Comparison of ENCODE assay signal across 11 cellular contexts in the genomic region with DNA sequence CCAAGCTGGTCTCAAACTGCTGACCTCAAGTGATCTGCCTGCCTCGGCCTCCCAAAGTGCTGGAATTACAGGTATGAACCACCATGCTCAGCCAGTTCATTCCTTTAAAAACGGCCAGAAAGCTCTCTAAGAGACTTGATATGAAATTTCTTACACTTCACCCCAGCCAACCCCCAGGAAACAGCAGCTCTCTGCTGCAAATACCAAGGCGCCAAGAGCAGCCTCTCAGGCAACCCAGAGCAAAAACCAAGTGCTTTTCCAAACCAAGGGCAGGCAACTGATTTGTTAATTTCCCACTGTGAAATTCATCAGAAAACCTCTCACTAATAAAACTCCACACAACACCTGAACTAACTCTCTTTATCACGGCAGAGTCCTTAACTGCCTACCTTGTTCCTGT. TPM values are rescaled to one million over a fixed set of nuclear protein-coding genes. Genes with fewer than 3 reads are reported as not detected.
A peak's percentile ranks its signal among the peaks of the same experiment; 100 is the strongest.
DNase-seq lines count a peak whose midpoint lies in the region; ATAC-seq and TF ChIP-seq lines count a peak whose summit lies in the region.
"Had no signal": no experiment of that assay in that cellular context is flagged by ENCODE, and none has a peak within 500 bp of the region (broad histone marks: within the 10 kb centered on the region; RNA-seq: fewer than 3 reads in every experiment).

No MANE protein-coding gene starts in this region.

- ATAC-seq in PC-3: no peak

- H3K27me3 Mint-ChIP-seq in endodermal cell (ENCODE audit: insufficient read depth) (no peaks in the 10 kb centered on the region), progenitor cell of endocrine pancreas (no peaks in the 10 kb centered on the region)

- CTCF ChIA-PET in PC-3 (lab: Charles Lee): no interaction called here

- H3K4me3 Mint-ChIP-seq in endodermal cell (no peak overlapping the region), progenitor cell of endocrine pancreas (ENCODE audit: low read depth) (no peak overlapping the region)

- H3K36me3 Mint-ChIP-seq in endodermal cell (ENCODE audit: low read depth) (peaks cover 21% of the 10 kb centered on the region), progenitor cell of endocrine pancreas (ENCODE audit: insufficient read depth) (peaks cover 1% of the 10 kb centered on the region)

- H3K79me2 ChIP-seq in PC-3 (ENCODE audit: low read length): peaks cover 73% of the 10 kb centered on the region

- peak overlapping the region; percentile 20 to 88 (median 59); a peak in 17 of 22 replicates for H3K4me2 ChIP-seq in BLaER1 treated with 17β-estradiol and CSF1 and Interleukin-3, amounts not matched to agents 10 nM and 100 nM
- H3K4me2 ChIP-seq in PC-3 (ENCODE audit: low read length): peak overlapping the region; percentile 35

- H3K27ac Mint-ChIP-seq in endodermal cell (peak overlapping the region; percentile 90), progenitor cell of endocrine pancreas (peak overlapping the region; percentile 10)

- H3K27me3 ChIP-seq in BLaER1 treated with 17β-estradiol and CSF1 and Interleukin-3, amounts not matched to agents 10 nM and 100 nM: no peaks in the 10 kb centered on the region
- H3K27me3 ChIP-seq in PC-3 (ENCODE audit: low read length): no peaks in the 10 kb centered on the region
- H3K27me3 ChIP-seq in endodermal cell (ENCODE audit: control insufficient read depth, insufficient read depth, low read length, poor library complexity, severe bottlenecking): no peaks in the 10 kb centered on the region

- peaks cover 63 to 89% (median 72%) of the 10 kb centered on the region in 10 experiments for H3K4me1 ChIP-seq in BLaER1 treated with 17β-estradiol and CSF1 and Interleukin-3, amounts not matched to agents 10 nM and 100 nM
- H3K4me1 ChIP-seq in PC-3 (ENCODE audit: insufficient read depth, low read length) (peaks cover 48% of the 10 kb centered on the region), endodermal cell (ENCODE audit: control insufficient read depth, insufficient read depth, low read length) (no peaks in the 10 kb centered on the region)

- intact Hi-C loops in PC-3 (cut with micrococcal nuclease): no loop called here

- 80 to 89% methylated on average over 1 to 4 of the region's 4 CpGs for WGBS in endodermal cell (ENCODE audit: insufficient coverage in 1 of 2, insufficient read length in 1 of 2), 2 experiments

- H3K9me2 ChIP-seq in PC-3 (replicated peaks; ENCODE audit: low read length): no peaks in the 10 kb centered on the region

- peaks cover 4 to 100% (median 41%) of the 10 kb centered on the region in 11 experiments; a peak in 17 of 22 replicates for H4K20me1 ChIP-seq in BLaER1 treated with 17β-estradiol and CSF1 and Interleukin-3, amounts not matched to agents 10 nM and 100 nM
- 0 out of 2 replicates have a peak, but pooled peaks cover 3% of the 10 kb centered on the region for H4K20me1 ChIP-seq in PC-3 (ENCODE audit: low read length)

- no TSS peak for BruUV-seq in PC-3 (replicated peaks; lab: Mats Ljungman, UMichigan)

- H2AFZ ChIP-seq in PC-3 (ENCODE audit: low read length): no peak overlapping the region

- H3K9ac ChIP-seq in BLaER1 treated with 17β-estradiol and CSF1 and Interleukin-3, amounts not matched to agents 10 nM and 100 nM: peak overlapping the region in 4 of 11 experiments; percentile 17 to 61 (median 34); a peak in 4 of 22 replicates
- peak overlapping the region; percentile 22; the same call in 1 of the 2 replicates for H3K9ac ChIP-seq in PC-3 (ENCODE audit: low read length)
- no peak overlapping the region for H3K9ac ChIP-seq in endodermal cell (ENCODE audit: extremely low read depth, low read length, poor library complexity, severe bottlenecking)

- H3K4me1 Mint-ChIP-seq in endodermal cell: no peaks in the 10 kb centered on the region
- H3K4me1 Mint-ChIP-seq in progenitor cell of endocrine pancreas (ENCODE audit: low read depth): peaks cover 19% of the 10 kb centered on the region

- H3K9me3 Mint-ChIP-seq in endodermal cell: no peaks in the 10 kb centered on the region
- no peaks in the 10 kb centered on the region for H3K9me3 Mint-ChIP-seq in progenitor cell of endocrine pancreas (ENCODE audit: low read depth)

- POLR2A ChIA-PET in PC-3 (lab: Charles Lee; ENCODE audit: unreplicated experiment): no interaction called here

- H3K27ac ChIP-seq in BLaER1 treated with 17β-estradiol and CSF1 and Interleukin-3, amounts not matched to agents 10 nM and 100 nM: peak overlapping the region in 9 of 11 experiments; percentile 15 to 80 (median 39); a peak in 17 of 22 replicates
- H3K27ac ChIP-seq in PC-3 (ENCODE audit: low read length): peak overlapping the region; percentile 97
- H3K27ac ChIP-seq in endodermal cell (ENCODE audit: low read depth, low read length): no peak overlapping the region

- H3K36me3 ChIP-seq in BLaER1 treated with 17β-estradiol and CSF1 and Interleukin-3, amounts not matched to agents 10 nM and 100 nM: peaks cover 4 to 77% (median 22%) of the 10 kb centered on the region in 11 experiments; a peak in 15 of 22 replicates
- no peaks in the 10 kb centered on the region for H3K36me3 ChIP-seq in PC-3 (ENCODE audit: low read depth, low read length)
- H3K36me3 ChIP-seq in endodermal cell (ENCODE audit: control insufficient read depth, insufficient read depth, low read length): peaks cover 21% of the 10 kb centered on the region

- H3K9me3 ChIP-seq in BLaER1 treated with 17β-estradiol and CSF1 and Interleukin-3, amounts not matched to agents 10 nM and 100 nM (replicated peaks in 1 of 11): no peaks in the 10 kb centered on the region
- no peaks in the 10 kb centered on the region for H3K9me3 ChIP-seq in PC-3 (ENCODE audit: low read length)
- H3K9me3 ChIP-seq in endodermal cell (ENCODE audit: control insufficient read depth, low read length): no peaks in the 10 kb centered on the region

- H3K4me3 ChIP-seq in BLaER1 treated with 17β-estradiol and CSF1 and Interleukin-3, amounts not matched to agents 10 nM and 100 nM: no peak overlapping the region
- H3K4me3 ChIP-seq in PC-3 (ENCODE audit: low read length) (no peak overlapping the region), endodermal cell (ENCODE audit: low read length) (no peak overlapping the region)

- TF ChIP-seq CTCF in PC-3 (conservative IDR thresholded peaks at IDR 0.05; ENCODE audit: low read depth, low read length) (no peak), endodermal cell (conservative IDR thresholded peaks at IDR 0.05) (no peak), progenitor cell of endocrine pancreas (IDR thresholded peaks at IDR 0.05; ENCODE audit: unreplicated experiment) (no peak)

- no peak for DNase-seq in PC-3
- DNase-seq in endodermal cell: no peak
- no peak for DNase-seq in progenitor cell of endocrine pancreas (ENCODE audit: low spot score, unreplicated experiment)
- DNase-seq in NK-92 (lab: John Stamatoyannopoulos, UW; ENCODE audit: unreplicated experiment): no peak
- no peak for DNase-seq in OCI-M2 (lab: John Stamatoyannopoulos, UW; ENCODE audit: unreplicated experiment)
- DNase-seq in cortex of kidney (lab: John Stamatoyannopoulos, UW): no peak
- DNase-seq in NCI-H226: no peak
- DNase-seq: DMS 273 treated with DMSO at 0.1 percent for 48 hours, kidney, NCI-H146 had no signal

- H3F3A ChIP-seq in PC-3 (ENCODE audit: low read length, unreplicated experiment): peaks cover 11% of the 10 kb centered on the region

RNA-seq across cellular contexts. Expression of a gene that starts 44.9 kb away (rescaled TPM):
- total RNA-seq in PC-3 (2014; rRNA removed): 11.0 and 11.1 TPM in 2 replicates
- total RNA-seq in endodermal cell: 10 to 100 TPM; 26.2 to 35.4 TPM
- polyA plus RNA-seq in endodermal cell (2013, experiment 1 of 2): 15.3 TPM
- 15.9 TPM for polyA plus RNA-seq in endodermal cell (2013, experiment 2 of 2)
- total RNA-seq in progenitor cell of endocrine pancreas: 13.2 and 15.2 TPM in 2 replicates
